1 cellular context compared by ENCODE assay signal in the genomic region with DNA sequence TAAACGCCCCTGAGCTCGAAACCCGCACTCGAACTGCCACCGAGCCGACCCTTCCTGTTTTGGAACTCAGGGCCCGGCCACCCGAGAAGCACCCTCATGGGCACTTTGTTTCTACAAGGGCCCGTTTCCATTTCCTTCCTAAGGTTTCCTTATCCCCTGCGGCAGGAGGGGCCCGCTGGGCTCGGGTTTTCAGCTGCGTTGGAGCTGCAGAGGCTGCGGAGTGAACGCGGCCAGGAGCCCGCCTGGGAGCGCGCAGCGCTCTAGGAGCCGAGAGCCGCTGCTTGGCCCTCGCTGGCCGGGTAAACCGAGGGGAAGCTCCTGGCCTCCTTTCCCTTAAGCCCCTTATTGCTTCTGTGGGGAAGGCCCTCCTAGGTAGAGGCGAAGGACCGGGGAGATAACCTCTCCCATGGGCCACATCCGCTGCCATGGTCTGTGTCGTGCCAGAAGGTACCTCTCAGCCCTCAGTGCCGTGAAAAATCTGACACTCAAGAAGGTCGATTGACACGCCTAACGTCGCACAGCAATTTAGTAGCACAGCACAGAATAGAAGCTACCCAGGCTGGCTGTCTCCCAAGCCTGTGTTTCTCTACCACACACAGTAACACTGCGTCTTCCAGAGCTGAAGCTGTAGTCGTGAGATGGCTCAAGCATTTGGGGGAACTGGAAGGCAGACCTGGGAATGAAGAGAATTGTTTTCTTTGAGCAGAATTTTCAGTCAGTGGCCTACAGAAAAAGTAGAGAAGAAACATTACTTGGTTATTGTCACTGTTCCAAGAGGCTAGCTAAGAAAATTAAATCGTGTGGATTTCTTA.
A peak's percentile ranks its signal among the peaks of the same experiment; 100 is the strongest.
TF ChIP-seq lines count a peak whose summit lies in the region.

No MANE protein-coding gene starts in this region.

TF ChIP-seq in GM12878, 131 proteins besides CTCF, POLR2A, EP300 and RAD21 (continued from another document):
- TF ChIP-seq MLLT1 (IDR thresholded peaks at IDR 0.05) (peak; percentile 33; the same call in 1 of the 2 replicates), CBX3 (IDR thresholded peaks at IDR 0.05; ENCODE audit: borderline replicate concordance, low read depth) (no peak), MYB (IDR thresholded peaks at IDR 0.05; ENCODE audit: borderline replicate concordance, low read depth, low read length) (no peak), EED (IDR thresholded peaks at IDR 0.05; ENCODE audit: low read depth) (no peak), MTA2 (IDR thresholded peaks at IDR 0.05; ENCODE audit: low read depth) (0 out of 2 replicates have a peak, but pooled peaks have one; percentile 8), PKNOX1 (IDR thresholded peaks at IDR 0.05) (peak; percentile 24; the same call in 1 of the 2 replicates), TCF3 (IDR thresholded peaks at IDR 0.05; ENCODE audit: borderline replicate concordance, insufficient read depth, low read depth, low read length) (no peak), SRF (IDR thresholded peaks at IDR 0.05; ENCODE audit: low read depth in 2 of 2, low read length in 2 of 2) (no peak)
